Comparison of ENCODE assay signal across 1 cellular context in genomic region chr12:56041579-56042429, GRCh38.
TF ChIP-seq lines count a peak whose summit lies in the region.

RPS26 (plus strand) TSS chr12:56041918; CDS start chr12:56042167, 249 bp downstream.

TF ChIP-seq in HepG2, 621 proteins besides CTCF, POLR2A, EP300 and RAD21 (continued from another document and continues in another):
- TF ChIP-seq, protein P1, sequence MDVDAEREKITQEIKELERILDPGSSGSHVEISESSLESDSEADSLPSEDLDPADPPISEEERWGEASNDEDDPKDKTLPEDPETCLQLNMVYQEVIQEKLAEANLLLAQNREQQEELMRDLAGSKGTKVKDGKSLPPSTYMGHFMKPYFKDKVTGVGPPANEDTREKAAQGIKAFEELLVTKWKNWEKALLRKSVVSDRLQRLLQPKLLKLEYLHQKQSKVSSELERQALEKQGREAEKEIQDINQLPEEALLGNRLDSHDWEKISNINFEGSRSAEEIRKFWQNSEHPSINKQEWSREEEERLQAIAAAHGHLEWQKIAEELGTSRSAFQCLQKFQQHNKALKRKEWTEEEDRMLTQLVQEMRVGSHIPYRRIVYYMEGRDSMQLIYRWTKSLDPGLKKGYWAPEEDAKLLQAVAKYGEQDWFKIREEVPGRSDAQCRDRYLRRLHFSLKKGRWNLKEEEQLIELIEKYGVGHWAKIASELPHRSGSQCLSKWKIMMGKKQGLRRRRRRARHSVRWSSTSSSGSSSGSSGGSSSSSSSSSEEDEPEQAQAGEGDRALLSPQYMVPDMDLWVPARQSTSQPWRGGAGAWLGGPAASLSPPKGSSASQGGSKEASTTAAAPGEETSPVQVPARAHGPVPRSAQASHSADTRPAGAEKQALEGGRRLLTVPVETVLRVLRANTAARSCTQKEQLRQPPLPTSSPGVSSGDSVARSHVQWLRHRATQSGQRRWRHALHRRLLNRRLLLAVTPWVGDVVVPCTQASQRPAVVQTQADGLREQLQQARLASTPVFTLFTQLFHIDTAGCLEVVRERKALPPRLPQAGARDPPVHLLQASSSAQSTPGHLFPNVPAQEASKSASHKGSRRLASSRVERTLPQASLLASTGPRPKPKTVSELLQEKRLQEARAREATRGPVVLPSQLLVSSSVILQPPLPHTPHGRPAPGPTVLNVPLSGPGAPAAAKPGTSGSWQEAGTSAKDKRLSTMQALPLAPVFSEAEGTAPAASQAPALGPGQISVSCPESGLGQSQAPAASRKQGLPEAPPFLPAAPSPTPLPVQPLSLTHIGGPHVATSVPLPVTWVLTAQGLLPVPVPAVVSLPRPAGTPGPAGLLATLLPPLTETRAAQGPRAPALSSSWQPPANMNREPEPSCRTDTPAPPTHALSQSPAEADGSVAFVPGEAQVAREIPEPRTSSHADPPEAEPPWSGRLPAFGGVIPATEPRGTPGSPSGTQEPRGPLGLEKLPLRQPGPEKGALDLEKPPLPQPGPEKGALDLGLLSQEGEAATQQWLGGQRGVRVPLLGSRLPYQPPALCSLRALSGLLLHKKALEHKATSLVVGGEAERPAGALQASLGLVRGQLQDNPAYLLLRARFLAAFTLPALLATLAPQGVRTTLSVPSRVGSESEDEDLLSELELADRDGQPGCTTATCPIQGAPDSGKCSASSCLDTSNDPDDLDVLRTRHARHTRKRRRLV (CRISPR knock-in tag; IDR thresholded peaks at IDR 0.05) = no peak; the same call in none of the 2 replicates
- TF ChIP-seq ZNF749 (CRISPR knock-in tag; IDR thresholded peaks at IDR 0.05; ENCODE audit: borderline replicate concordance) = 0 out of 2 replicates have a peak, but pooled peaks have one; percentile 40
- no peak for TF ChIP-seq ZNF251 (CRISPR knock-in tag; IDR thresholded peaks at IDR 0.05)
- no peak for TF ChIP-seq PAWR (CRISPR knock-in tag; IDR thresholded peaks at IDR 0.05; ENCODE audit: borderline replicate concordance)
- TF ChIP-seq ZNF264 (CRISPR knock-in tag; IDR thresholded peaks at IDR 0.05) = peak; percentile 76
- TF ChIP-seq, protein P2, sequence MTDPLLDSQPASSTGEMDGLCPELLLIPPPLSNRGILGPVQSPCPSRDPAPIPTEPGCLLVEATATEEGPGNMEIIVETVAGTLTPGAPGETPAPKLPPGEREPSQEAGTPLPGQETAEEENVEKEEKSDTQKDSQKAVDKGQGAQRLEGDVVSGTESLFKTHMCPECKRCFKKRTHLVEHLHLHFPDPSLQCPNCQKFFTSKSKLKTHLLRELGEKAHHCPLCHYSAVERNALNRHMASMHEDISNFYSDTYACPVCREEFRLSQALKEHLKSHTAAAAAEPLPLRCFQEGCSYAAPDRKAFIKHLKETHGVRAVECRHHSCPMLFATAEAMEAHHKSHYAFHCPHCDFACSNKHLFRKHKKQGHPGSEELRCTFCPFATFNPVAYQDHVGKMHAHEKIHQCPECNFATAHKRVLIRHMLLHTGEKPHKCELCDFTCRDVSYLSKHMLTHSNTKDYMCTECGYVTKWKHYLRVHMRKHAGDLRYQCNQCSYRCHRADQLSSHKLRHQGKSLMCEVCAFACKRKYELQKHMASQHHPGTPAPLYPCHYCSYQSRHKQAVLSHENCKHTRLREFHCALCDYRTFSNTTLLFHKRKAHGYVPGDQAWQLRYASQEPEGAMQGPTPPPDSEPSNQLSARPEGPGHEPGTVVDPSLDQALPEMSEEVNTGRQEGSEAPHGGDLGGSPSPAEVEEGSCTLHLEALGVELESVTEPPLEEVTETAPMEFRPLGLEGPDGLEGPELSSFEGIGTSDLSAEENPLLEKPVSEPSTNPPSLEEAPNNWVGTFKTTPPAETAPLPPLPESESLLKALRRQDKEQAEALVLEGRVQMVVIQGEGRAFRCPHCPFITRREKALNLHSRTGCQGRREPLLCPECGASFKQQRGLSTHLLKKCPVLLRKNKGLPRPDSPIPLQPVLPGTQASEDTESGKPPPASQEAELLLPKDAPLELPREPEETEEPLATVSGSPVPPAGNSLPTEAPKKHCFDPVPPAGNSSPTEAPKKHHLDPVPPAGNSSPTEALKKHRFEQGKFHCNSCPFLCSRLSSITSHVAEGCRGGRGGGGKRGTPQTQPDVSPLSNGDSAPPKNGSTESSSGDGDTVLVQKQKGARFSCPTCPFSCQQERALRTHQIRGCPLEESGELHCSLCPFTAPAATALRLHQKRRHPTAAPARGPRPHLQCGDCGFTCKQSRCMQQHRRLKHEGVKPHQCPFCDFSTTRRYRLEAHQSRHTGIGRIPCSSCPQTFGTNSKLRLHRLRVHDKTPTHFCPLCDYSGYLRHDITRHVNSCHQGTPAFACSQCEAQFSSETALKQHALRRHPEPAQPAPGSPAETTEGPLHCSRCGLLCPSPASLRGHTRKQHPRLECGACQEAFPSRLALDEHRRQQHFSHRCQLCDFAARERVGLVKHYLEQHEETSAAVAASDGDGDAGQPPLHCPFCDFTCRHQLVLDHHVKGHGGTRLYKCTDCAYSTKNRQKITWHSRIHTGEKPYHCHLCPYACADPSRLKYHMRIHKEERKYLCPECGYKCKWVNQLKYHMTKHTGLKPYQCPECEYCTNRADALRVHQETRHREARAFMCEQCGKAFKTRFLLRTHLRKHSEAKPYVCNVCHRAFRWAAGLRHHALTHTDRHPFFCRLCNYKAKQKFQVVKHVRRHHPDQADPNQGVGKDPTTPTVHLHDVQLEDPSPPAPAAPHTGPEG (CRISPR knock-in tag; IDR thresholded peaks at IDR 0.05) = peak; percentile 65; the same call in 1 of the 2 replicates
- TF ChIP-seq ZNF530 (CRISPR knock-in tag; IDR thresholded peaks at IDR 0.05; ENCODE audit: low read depth) = peak; percentile 56; the same call in 1 of the 2 replicates
- no peak for TF ChIP-seq ZNF496 (CRISPR knock-in tag; IDR thresholded peaks at IDR 0.05; ENCODE audit: insufficient replicate concordance)
- no peak for TF ChIP-seq ARID2 (CRISPR knock-in tag; IDR thresholded peaks at IDR 0.05; ENCODE audit: borderline replicate concordance)
- TF ChIP-seq ZNF879 (CRISPR knock-in tag; IDR thresholded peaks at IDR 0.05) = no peak
- 0 out of 2 replicates have a peak, but pooled peaks have one; percentile 28 for TF ChIP-seq PPARG (CRISPR knock-in tag; conservative IDR thresholded peaks at IDR 0.05)
- peak; percentile 63 for TF ChIP-seq YY1 (IDR thresholded peaks at IDR 0.05; ENCODE audit: insufficient read depth, insufficient replicate concordance, low read depth, low read length)
- TF ChIP-seq ZNF816 (CRISPR knock-in tag; IDR thresholded peaks at IDR 0.05; ENCODE audit: borderline replicate concordance) = peak; percentile 42; the same call in 1 of the 2 replicates
- TF ChIP-seq ZNF576 (CRISPR knock-in tag; IDR thresholded peaks at IDR 0.05) = no peak
- no peak for TF ChIP-seq THAP7 (CRISPR knock-in tag; IDR thresholded peaks at IDR 0.05)
- no peak for TF ChIP-seq SP140L (CRISPR knock-in tag; IDR thresholded peaks at IDR 0.05; ENCODE audit: borderline replicate concordance)
- TF ChIP-seq ZNF768 (CRISPR knock-in tag; IDR thresholded peaks at IDR 0.05) = 0 out of 2 replicates have a peak, but pooled peaks have one; percentile 25
- no peak for TF ChIP-seq NBN (conservative IDR thresholded peaks at IDR 0.05)
- TF ChIP-seq ZNF83 (CRISPR knock-in tag; IDR thresholded peaks at IDR 0.05; ENCODE audit: borderline replicate concordance) = no peak
- no peak for TF ChIP-seq ZFP36L1 (CRISPR knock-in tag; IDR thresholded peaks at IDR 0.05)
- TF ChIP-seq ZNF878 (CRISPR knock-in tag; IDR thresholded peaks at IDR 0.05) = peak; percentile 70; the same call in 1 of the 2 replicates
- TF ChIP-seq HES4 (CRISPR knock-in tag; IDR thresholded peaks at IDR 0.05; ENCODE audit: borderline replicate concordance) = peak; percentile 46; the same call in 1 of the 2 replicates
- TF ChIP-seq TBX3 (IDR thresholded peaks at IDR 0.05; ENCODE audit: borderline replicate concordance) = peak; percentile 83; the same call in 1 of the 2 replicates
- TF ChIP-seq, protein P3, sequence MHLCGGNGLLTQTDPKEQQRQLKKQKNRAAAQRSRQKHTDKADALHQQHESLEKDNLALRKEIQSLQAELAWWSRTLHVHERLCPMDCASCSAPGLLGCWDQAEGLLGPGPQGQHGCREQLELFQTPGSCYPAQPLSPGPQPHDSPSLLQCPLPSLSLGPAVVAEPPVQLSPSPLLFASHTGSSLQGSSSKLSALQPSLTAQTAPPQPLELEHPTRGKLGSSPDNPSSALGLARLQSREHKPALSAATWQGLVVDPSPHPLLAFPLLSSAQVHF (CRISPR knock-in tag; IDR thresholded peaks at IDR 0.05) = no peak
- TF ChIP-seq ARNT2 (CRISPR knock-in tag; IDR thresholded peaks at IDR 0.05; ENCODE audit: low read depth) = peak; percentile 67; the same call in 1 of the 2 replicates
- peak; percentile 83; the same call in 1 of the 2 replicates for TF ChIP-seq ETS1 (CRISPR knock-in tag; IDR thresholded peaks at IDR 0.05)
- peak; percentile 56; the same call in 1 of the 2 replicates for TF ChIP-seq ZNF580 (CRISPR knock-in tag; IDR thresholded peaks at IDR 0.05; ENCODE audit: borderline replicate concordance, low read depth)
- no peak for TF ChIP-seq PTBP1 (IDR thresholded peaks at IDR 0.05; ENCODE audit: low read depth, low read length, poor library complexity, severe bottlenecking)
- TF ChIP-seq, protein P4, sequence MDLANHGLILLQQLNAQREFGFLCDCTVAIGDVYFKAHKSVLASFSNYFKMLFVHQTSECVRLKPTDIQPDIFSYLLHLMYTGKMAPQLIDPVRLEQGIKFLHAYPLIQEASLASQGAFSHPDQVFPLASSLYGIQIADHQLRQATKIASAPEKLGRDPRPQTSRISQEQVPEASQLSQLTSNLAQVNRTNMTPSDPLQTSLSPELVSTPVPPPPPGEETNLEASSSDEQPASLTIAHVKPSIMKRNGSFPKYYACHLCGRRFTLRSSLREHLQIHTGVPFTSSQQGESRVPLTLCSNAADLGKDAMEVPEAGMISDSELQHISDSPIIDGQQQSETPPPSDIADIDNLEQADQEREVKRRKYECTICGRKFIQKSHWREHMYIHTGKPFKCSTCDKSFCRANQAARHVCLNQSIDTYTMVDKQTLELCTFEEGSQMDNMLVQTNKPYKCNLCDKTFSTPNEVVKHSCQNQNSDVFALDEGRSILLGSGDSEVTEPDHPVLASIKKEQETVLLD (CRISPR knock-in tag; IDR thresholded peaks at IDR 0.05; ENCODE audit: low read depth) = peak; percentile 58; the same call in 1 of the 2 replicates
- no peak for TF ChIP-seq MTA1 (CRISPR knock-in tag; IDR thresholded peaks at IDR 0.05; ENCODE audit: borderline replicate concordance)
- peak; percentile 96 for TF ChIP-seq ETV5 (CRISPR knock-in tag; IDR thresholded peaks at IDR 0.05; ENCODE audit: borderline replicate concordance)
- TF ChIP-seq ZNF354B (CRISPR knock-in tag; IDR thresholded peaks at IDR 0.05) = no peak
- TF ChIP-seq ZMYM4 (CRISPR knock-in tag; IDR thresholded peaks at IDR 0.05) = no peak; the same call in 1 of the 2 replicates
- 0 out of 2 replicates have a peak, but pooled peaks have one; percentile 32 for TF ChIP-seq ZNF761 (CRISPR knock-in tag; conservative IDR thresholded peaks at IDR 0.05)
- 0 out of 2 replicates have a peak, but pooled peaks have one; percentile 36 for TF ChIP-seq ZNF333 (CRISPR knock-in tag; IDR thresholded peaks at IDR 0.05; ENCODE audit: borderline replicate concordance)
- TF ChIP-seq ZNF224 (CRISPR knock-in tag; IDR thresholded peaks at IDR 0.05) = 0 out of 2 replicates have a peak, but pooled peaks have one; percentile 6
- TF ChIP-seq ZNF263 (CRISPR knock-in tag; IDR thresholded peaks at IDR 0.05) = peak; percentile 65; the same call in 1 of the 2 replicates
- TF ChIP-seq SNAPC2 (CRISPR knock-in tag; IDR thresholded peaks at IDR 0.05) = peak; percentile 62; the same call in 1 of the 2 replicates
- TF ChIP-seq POLR2G (IDR thresholded peaks at IDR 0.05; ENCODE audit: low read depth, low read length) = peak; percentile 100
- TF ChIP-seq U2AF2 (IDR thresholded peaks at IDR 0.05; ENCODE audit: low read depth, low read length) = peak; percentile 73; the same call in 1 of the 2 replicates
- no peak for TF ChIP-seq MATR3 (CRISPR knock-in tag; IDR thresholded peaks at IDR 0.05)
- no peak for TF ChIP-seq ATAD3A (CRISPR knock-in tag; IDR thresholded peaks at IDR 0.05)
- TF ChIP-seq HHEX (CRISPR knock-in tag; IDR thresholded peaks at IDR 0.05) = peak; percentile 48; the same call in 1 of the 2 replicates
- TF ChIP-seq ZNF160 (CRISPR knock-in tag; IDR thresholded peaks at IDR 0.05) = peak; percentile 87
- TF ChIP-seq PRDM4 (CRISPR knock-in tag; IDR thresholded peaks at IDR 0.05; ENCODE audit: borderline replicate concordance) = no peak
